Comparison of ENCODE assay signal across 19 cellular contexts in genomic region chr14:92224348-92224954, GRCh38.
DNase-seq lines count a peak whose midpoint lies in the region; ATAC-seq and TF ChIP-seq lines count a peak whose summit lies in the region.
"Had no signal": no experiment of that assay in that cellular context is flagged by ENCODE, and none has a peak within 500 bp of the region (broad histone marks: within the 10 kb centered on the region; RNA-seq: fewer than 3 reads in every experiment).

No MANE protein-coding gene starts in this region.

- WGBS in right lobe of liver (ENCODE audit: insufficient coverage, low coverage, low lambda C conversion rate, missing lambda C conversion rate), result 67% methylated on average over 10 of the region's 10 CpGs

- no peak overlapping the region for H3K27ac ChIP-seq in right lobe of liver
- H3K27ac ChIP-seq: C4-2B had no signal

- ATAC-seq in esophagus mucosa (no peak), right lobe of liver (no peak)
- ATAC-seq: activated T-cell treated with anti-CD3 and anti-CD28 coated beads, Interleukin-2, amount 50 U/mL, for 4 hours; left colon; stimulated activated memory B cell treated with anti-CD40 and anti-IgM and Interleukin-4, amounts not matched to agents 10 μg/mL and 1 μg/mL and 100 μg/mL, for 72 hours had no signal

- peak; percentile 15 for DNase-seq in DMS79 treated with DMSO at 0.1 percent for 48 hours (lab: John Stamatoyannopoulos, UW)
- no peak for DNase-seq in DMS79 (lab: John Stamatoyannopoulos, UW)
- peak; percentile 8 for DNase-seq in HT-29 (ENCODE audit: low spot score)
- peak; percentile 80 for DNase-seq in RKO (ENCODE audit: low spot score)
- peak in 26 of 42 donors; percentile 2 to 62 (median 24) for DNase-seq in head of caudate nucleus
- no peak for DNase-seq in activated T-cell treated with anti-CD3 and anti-CD28 coated beads for 4 hours
- DNase-seq in right lobe of liver, result no peak
- DNase-seq: 8988T; activated CD4-positive, alpha-beta memory T cell treated with anti-CD3 and anti-CD28 coated beads, Interleukin-2, amount 10 ng/mL, durations not matched to agents 7 days and 5 days; activated T-cell treated with anti-CD3 and anti-CD28 coated beads, Interleukin-2, amount 50 U/mL, for 4 hours; DMS153; H7; left colon; NCI-H1417; NCI-H2227 treated with DMSO at 0.1 percent for 48 hours; Right ventricle myocardium superior had no signal

- H3K4me3 ChIP-seq in right lobe of liver, result no peak overlapping the region

- H3K36me3 ChIP-seq in right lobe of liver, result no peaks in the 10 kb centered on the region

- TF ChIP-seq CTCF in right lobe of liver (IDR thresholded peaks at IDR 0.05), result no peak

- intact Hi-C loops in head of caudate nucleus (cut with DNase I), result no loop called here
- intact Hi-C loops in right lobe of liver (cut with DNase I), result no loop called here

- TF ChIP-seq POLR2A in right lobe of liver (IDR thresholded peaks at IDR 0.05), result no peak

- H3K4me1 ChIP-seq in right lobe of liver, result no peaks in the 10 kb centered on the region

- no peaks in the 10 kb centered on the region for H3K9me3 ChIP-seq in right lobe of liver

- H3K27me3 ChIP-seq in right lobe of liver, result no peaks in the 10 kb centered on the region

Comparison
In these comparisons a context has a peak if more than half of its experiments do, and no peak if none do; other contexts are left out.
1. DNase-seq: peak in DMS79 treated with DMSO at 0.1 percent for 48 hours (single experiment), HT-29 (single experiment), RKO (single experiment) and head of caudate nucleus (26 of 42); none in DMS79 (single experiment), activated T-cell treated with anti-CD3 and anti-CD28 coated beads for 4 hours (single experiment) and right lobe of liver (0 of 3).